In genomic region chr11:7004482-7004881, GRCh38 we compare ENCODE assay signal across 13 cellular contexts. TPM values are rescaled to one million over a fixed set of nuclear protein-coding genes. Genes with fewer than 3 reads are reported as not detected.
DNase-seq lines count a peak whose midpoint lies in the region; ATAC-seq and TF ChIP-seq lines count a peak whose summit lies in the region.
"Had no signal": no experiment of that assay in that cellular context is flagged by ENCODE, and none has a peak within 500 bp of the region (broad histone marks: within the 10 kb centered on the region; RNA-seq: fewer than 3 reads in every experiment).

No MANE protein-coding gene starts in this region.

- CTCF ChIA-PET in activated CD4-positive, alpha-beta memory T cell treated with anti-CD3 and anti-CD28 coated beads, Interleukin-2, amount 10 ng/mL, durations not matched to agents 7 days and 5 days (lab: Charles Lee): no interaction called here

- no peaks in the 10 kb centered on the region for H3K4me1 Mint-ChIP-seq in activated CD4-positive, alpha-beta memory T cell treated with anti-CD3 and anti-CD28 coated beads, Interleukin-2, amount 10 ng/mL, durations not matched to agents 7 days and 5 days

- H3K27ac Mint-ChIP-seq in activated CD4-positive, alpha-beta memory T cell treated with anti-CD3 and anti-CD28 coated beads, Interleukin-2, amount 10 ng/mL, durations not matched to agents 7 days and 5 days: no peak overlapping the region

- H3K9me3 ChIP-seq in ovary (peaks cover 0 to 5% of the 10 kb centered on the region in 2 donors), ascending aorta (peaks cover 0 to 4% of the 10 kb centered on the region in 2 donors)
- H3K9me3 ChIP-seq: tibial artery had no signal

- TF ChIP-seq CTCF in NB4 (IDR thresholded peaks at IDR 0.05; ENCODE audit: low read depth, low read length): no peak
- TF ChIP-seq CTCF in ovary (IDR thresholded peaks at IDR 0.05): no peak
- no peak for TF ChIP-seq CTCF in ascending aorta (IDR thresholded peaks at IDR 0.05)

- peak; percentile 56 for ATAC-seq in GM21723 (IDR thresholded peaks at IDR 0.05; ENCODE audit: unreplicated experiment)
- ATAC-seq in HG02759 (IDR thresholded peaks at IDR 0.05; ENCODE audit: unreplicated experiment): no peak

- WGBS in ovary, 3 donors: 63 to 71% (median 67%) methylated on average over 3 of the region's 3 CpGs

- H3K4me1 ChIP-seq in ovary (ENCODE audit: insufficient read depth) (no peaks in the 10 kb centered on the region), ascending aorta (no peaks in the 10 kb centered on the region)
- H3K4me1 ChIP-seq: tibial artery had no signal

- no peaks in the 10 kb centered on the region for H3K9me3 Mint-ChIP-seq in activated CD4-positive, alpha-beta memory T cell treated with anti-CD3 and anti-CD28 coated beads, Interleukin-2, amount 10 ng/mL, durations not matched to agents 7 days and 5 days

- intact Hi-C loops in ovary (cut with DNase I): no loop called here
- intact Hi-C loops in ascending aorta (cut with DNase I): no loop called here

- TF ChIP-seq EP300 in ovary (IDR thresholded peaks at IDR 0.05): no peak

- H3K27me3 Mint-ChIP-seq in activated CD4-positive, alpha-beta memory T cell treated with anti-CD3 and anti-CD28 coated beads, Interleukin-2, amount 10 ng/mL, durations not matched to agents 7 days and 5 days: peaks cover 14% of the 10 kb centered on the region

- H3K27ac ChIP-seq in ovary (no peak overlapping the region), ascending aorta (no peak overlapping the region)
- H3K27ac ChIP-seq: tibial artery had no signal

- no peak overlapping the region for H3K4me3 ChIP-seq in NB4 (ENCODE audit: low read depth, low read length)
- H3K4me3 ChIP-seq in ovary: no peak overlapping the region
- H3K4me3 ChIP-seq in ascending aorta: no peak overlapping the region
- H3K4me3 ChIP-seq: tibial artery had no signal

- no peak overlapping the region for H3K4me3 Mint-ChIP-seq in activated CD4-positive, alpha-beta memory T cell treated with anti-CD3 and anti-CD28 coated beads, Interleukin-2, amount 10 ng/mL, durations not matched to agents 7 days and 5 days

- no peak for TF ChIP-seq POLR2A in NB4 (IDR thresholded peaks at IDR 0.05; ENCODE audit: extremely low read depth, insufficient read length)
- no peak for TF ChIP-seq POLR2A in ovary (IDR thresholded peaks at IDR 0.05)

- POLR2A ChIA-PET in activated CD4-positive, alpha-beta memory T cell treated with anti-CD3 and anti-CD28 coated beads, Interleukin-2, amount 10 ng/mL, durations not matched to agents 7 days and 5 days (lab: Charles Lee): no interaction called here

- no peaks in the 10 kb centered on the region for H3K36me3 ChIP-seq in ovary
- H3K36me3 ChIP-seq in ascending aorta: peaks cover 0 to 26% of the 10 kb centered on the region in 2 donors

- no peaks in the 10 kb centered on the region for H3K36me3 Mint-ChIP-seq in activated CD4-positive, alpha-beta memory T cell treated with anti-CD3 and anti-CD28 coated beads, Interleukin-2, amount 10 ng/mL, durations not matched to agents 7 days and 5 days (ENCODE audit: low read depth)

- H3K27me3 ChIP-seq in ovary (no peaks in the 10 kb centered on the region), ascending aorta (no peaks in the 10 kb centered on the region)
- H3K27me3 ChIP-seq: tibial artery had no signal

- DNase-seq in AG20443 (ENCODE audit: low spot score) (peak; percentile 40), NB4 (ENCODE audit: low read depth) (peak; percentile 10), fibroblast of peridontal ligament (ENCODE audit: extremely low read depth) (peak; percentile 25), ovary (no peak), ascending aorta (ENCODE audit: low spot score in 2 of 2) (no peak)
- no peak for DNase-seq in activated CD4-positive, alpha-beta memory T cell treated with anti-CD3 and anti-CD28 coated beads, Interleukin-2, amount 10 ng/mL, durations not matched to agents 7 days and 5 days
- DNase-seq: activated T-cell treated with anti-CD3 and anti-CD28 coated beads, Interleukin-2, amount 50 U/mL, for 1 hour; NCI-H187; stimulated activated CD4-positive, alpha-beta T cell treated with anti-CD3 and anti-CD28 coated beads, Interleukin-4, amount 100 ng/mL, for 24 hours; T-helper 1 cell had no signal

RNA-seq across cellular contexts. Expression of gene ZNF214, which starts 15.7 kb away (rescaled TPM):
- total RNA-seq in ovary (1 to 10 TPM; 3.7 to 6.8 (median 6.5) TPM), ascending aorta (not detected)
- 1 to 10 TPM; 3.2 to 3.5 TPM for polyA plus RNA-seq in ovary
- total RNA-seq in activated CD4-positive, alpha-beta memory T cell treated with anti-CD3 and anti-CD28 coated beads, Interleukin-2, amount 10 ng/mL, durations not matched to agents 7 days and 5 days: not detected

RNA-seq across cellular contexts. Expression of gene NLRP14, which starts 15.8 kb away (rescaled TPM):
- total RNA-seq in ovary: under 1 TPM in 6 of 7 donors, not detected in 1; 0.10 to 0.33 (median 0.19) TPM
- polyA plus RNA-seq in ovary: under 1 TPM; 0.08 to 0.15 TPM
- total RNA-seq in ascending aorta: not detected
- not detected for total RNA-seq in activated CD4-positive, alpha-beta memory T cell treated with anti-CD3 and anti-CD28 coated beads, Interleukin-2, amount 10 ng/mL, durations not matched to agents 7 days and 5 days

Comparison
In these comparisons a context has a peak if more than half of its experiments do, and no peak if none do; other contexts are left out.
1. DNase-seq: peak in AG20443 (single experiment), NB4 (single experiment) and fibroblast of peridontal ligament (single experiment); none in ovary (0 of 5), ascending aorta (0 of 2) and activated CD4-positive, alpha-beta memory T cell treated with anti-CD3 and anti-CD28 coated beads, Interleukin-2, amount 10 ng/mL, durations not matched to agents 7 days and 5 days (single experiment).